In the genomic region with DNA sequence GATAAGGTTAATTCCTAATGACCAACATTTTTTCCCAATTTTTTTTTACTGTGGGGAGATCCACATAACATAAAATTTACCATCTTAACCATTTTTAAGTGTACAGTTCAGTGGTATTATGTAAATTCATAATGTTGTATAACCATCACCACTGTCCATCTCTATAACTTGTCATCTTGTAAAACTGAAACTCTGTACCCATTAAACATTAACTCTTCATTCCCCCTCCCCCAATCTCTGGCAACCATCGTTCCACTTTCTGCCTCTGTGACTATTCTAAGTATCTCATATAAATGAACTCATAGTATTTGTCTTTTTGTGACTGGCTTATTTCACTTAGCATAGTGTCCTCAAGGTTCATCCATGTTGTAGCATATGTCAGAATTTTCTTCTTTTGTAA, we compare ENCODE assay signal across 22 cellular contexts.
"Had no signal": no experiment of that assay in that cellular context is flagged by ENCODE, and none has a peak within 500 bp of the region (broad histone marks: within the 10 kb centered on the region; RNA-seq: fewer than 3 reads in every experiment).

No MANE protein-coding gene starts in this region.

- H3K36me3 Mint-ChIP-seq: activated CD8-positive, alpha-beta memory T cell treated with anti-CD3 and anti-CD28 coated beads, Interleukin-2, amount 10 ng/mL, durations not matched to agents 7 days and 5 days; activated naive CD4-positive, alpha-beta T cell treated with anti-CD3 and anti-CD28 coated beads, Interleukin-2, amount 10 ng/mL, durations not matched to agents 7 days and 5 days had no signal

- H3K4me1 Mint-ChIP-seq: activated CD4-positive, alpha-beta T cell treated with anti-CD3 and anti-CD28 coated beads, Interleukin-2, amount 10 ng/mL, durations not matched to agents 7 days and 5 days; activated CD8-positive, alpha-beta memory T cell treated with anti-CD3 and anti-CD28 coated beads, Interleukin-2, amount 10 ng/mL, durations not matched to agents 7 days and 5 days; activated naive CD4-positive, alpha-beta T cell treated with anti-CD3 and anti-CD28 coated beads, Interleukin-2, amount 10 ng/mL, durations not matched to agents 7 days and 5 days; activated naive CD8-positive, alpha-beta T cell treated with anti-CD3 and anti-CD28 coated beads, Interleukin-2, amount 50 U/mL, for 24 hours; naive B cell; neural crest cell had no signal

- DNase-seq: activated CD4-positive, alpha-beta T cell treated with anti-CD3 and anti-CD28 coated beads, Interleukin-2, amount 10 ng/mL, durations not matched to agents 7 days and 5 days; activated CD8-positive, alpha-beta memory T cell treated with anti-CD3 and anti-CD28 coated beads, Interleukin-2, amount 10 ng/mL, durations not matched to agents 7 days and 5 days; activated CD8-positive, alpha-beta T cell treated with anti-CD3 and anti-CD28 coated beads for 36 hours; activated effector memory CD4-positive, alpha-beta T cell treated with anti-CD3 and anti-CD28 coated beads, Interleukin-2, amount 50 U/mL, for 16 hours; activated naive CD4-positive, alpha-beta T cell treated with anti-CD3 and anti-CD28 coated beads, Interleukin-2, amount 10 ng/mL, durations not matched to agents 7 days and 5 days; activated naive CD8-positive, alpha-beta T cell treated with anti-CD3 and anti-CD28 coated beads, Interleukin-2, amount 50 U/mL, for 24 hours; activated T-cell treated with anti-CD3 and anti-CD28 coated beads for 4 hours; body of pancreas; effector CD4-positive, alpha-beta T cell; erythroblast; foreskin fibroblast; kidney; naive B cell; occipital lobe; right lobe of liver; stimulated activated CD4-positive, alpha-beta T cell treated with anti-CD3 and anti-CD28 coated beads, Interleukin-1b, Interleukin-23, amount 100 ng/mL, for 48 hours; tibial artery had no signal

- H3K4me3 Mint-ChIP-seq: activated CD4-positive, alpha-beta T cell treated with anti-CD3 and anti-CD28 coated beads, Interleukin-2, amount 10 ng/mL, durations not matched to agents 7 days and 5 days; activated CD8-positive, alpha-beta memory T cell treated with anti-CD3 and anti-CD28 coated beads, Interleukin-2, amount 10 ng/mL, durations not matched to agents 7 days and 5 days; activated CD8-positive, alpha-beta T cell treated with anti-CD3 and anti-CD28 coated beads for 36 hours; activated naive CD4-positive, alpha-beta T cell treated with anti-CD3 and anti-CD28 coated beads, Interleukin-2, amount 10 ng/mL, durations not matched to agents 7 days and 5 days; activated naive CD8-positive, alpha-beta T cell treated with anti-CD3 and anti-CD28 coated beads, Interleukin-2, amount 50 U/mL, for 24 hours; dendritic cell treated with granulocyte-macrophage colony-stimulating factor and Interleukin-4, amounts not matched to agents 40 ng/mL and 50 ng/mL, for 4 days; naive B cell; neural crest cell; stimulated activated naive CD8-positive, alpha-beta T cell treated with anti-CD3 and anti-CD28 coated beads, Interleukin-15, Interleukin-2, amounts not matched to agents 100 ng/mL and 50 ng/mL, for 24 hours had no signal

- H3K27ac Mint-ChIP-seq: activated CD4-positive, alpha-beta T cell treated with anti-CD3 and anti-CD28 coated beads, Interleukin-2, amount 10 ng/mL, durations not matched to agents 7 days and 5 days; activated CD8-positive, alpha-beta memory T cell treated with anti-CD3 and anti-CD28 coated beads, Interleukin-2, amount 10 ng/mL, durations not matched to agents 7 days and 5 days; activated CD8-positive, alpha-beta T cell treated with anti-CD3 and anti-CD28 coated beads for 36 hours; activated naive CD4-positive, alpha-beta T cell treated with anti-CD3 and anti-CD28 coated beads, Interleukin-2, amount 10 ng/mL, durations not matched to agents 7 days and 5 days; activated naive CD8-positive, alpha-beta T cell treated with anti-CD3 and anti-CD28 coated beads, Interleukin-2, amount 50 U/mL, for 24 hours; dendritic cell treated with granulocyte-macrophage colony-stimulating factor and Interleukin-4, amounts not matched to agents 40 ng/mL and 50 ng/mL, for 4 days; naive B cell; stimulated activated naive CD8-positive, alpha-beta T cell treated with anti-CD3 and anti-CD28 coated beads, Interleukin-15, Interleukin-2, amounts not matched to agents 100 ng/mL and 50 ng/mL, for 24 hours had no signal

- ATAC-seq: activated CD4-positive, CD25-positive, alpha-beta regulatory T cell treated with anti-CD3 and anti-CD28 coated beads, Interleukin-2, amount 50 U/mL, for 24 hours; activated CD8-positive, alpha-beta memory T cell treated with anti-CD3 and anti-CD28 coated beads, Interleukin-2, amount 10 ng/mL, durations not matched to agents 7 days and 5 days; activated CD8-positive, alpha-beta T cell treated with anti-CD3 and anti-CD28 coated beads for 36 hours; activated naive CD8-positive, alpha-beta T cell treated with anti-CD3 and anti-CD28 coated beads, Interleukin-2, amount 50 U/mL, for 24 hours; body of pancreas; left lobe of liver; right lobe of liver had no signal
